Comparison of ENCODE assay signal across 8 cellular contexts in the genomic region with DNA sequence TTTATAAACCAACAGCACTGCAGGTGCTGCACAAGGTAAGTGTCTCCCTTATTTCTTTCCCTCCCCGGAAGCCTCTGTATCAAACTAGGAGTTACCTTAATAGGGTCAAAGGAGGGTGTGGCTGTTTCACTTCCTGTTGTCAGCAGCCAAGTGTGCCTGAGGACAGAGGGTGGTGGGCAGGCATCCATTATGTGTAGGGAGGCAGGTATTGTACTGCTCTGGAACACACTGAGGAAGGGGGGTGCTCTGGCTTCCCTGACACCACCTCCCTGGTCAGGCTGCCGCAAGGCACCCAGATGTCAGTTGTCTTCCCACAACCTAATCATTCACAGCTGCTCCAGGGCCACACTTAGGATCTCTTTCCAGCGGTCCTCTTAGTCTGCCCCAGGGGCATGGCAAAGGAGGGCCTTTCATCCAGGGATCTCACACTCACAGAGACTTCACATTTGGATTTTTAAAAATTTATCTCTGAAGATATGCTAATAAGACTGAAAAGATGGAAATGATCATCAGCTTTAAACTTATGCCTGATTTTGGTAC.
DNase-seq lines count a peak whose midpoint lies in the region; ATAC-seq and TF ChIP-seq lines count a peak whose summit lies in the region.

No MANE protein-coding gene starts in this region.

- ATAC-seq in GM21515 (IDR thresholded peaks at IDR 0.05; ENCODE audit: unreplicated experiment) (peak; percentile 72), HG02938 (IDR thresholded peaks at IDR 0.05; ENCODE audit: unreplicated experiment) (no peak), HG03045 (IDR thresholded peaks at IDR 0.05; ENCODE audit: unreplicated experiment) (no peak)

- H3K36me3 ChIP-seq in esophagus squamous epithelium: no peaks in the 10 kb centered on the region

- peak overlapping the region in 3 of 4 donors; percentile 21 to 75 (median 30) for H3K27ac ChIP-seq in esophagus squamous epithelium

- DNase-seq in DMS53 treated with DMSO at 0.1 percent for 48 hours (lab: John Stamatoyannopoulos, UW; ENCODE audit: unreplicated experiment) (peak; percentile 32), NCI-H510A (lab: John Stamatoyannopoulos, UW) (peak; percentile 25), esophagus squamous epithelium (lab: John Stamatoyannopoulos, UW) (no peak), DMS114 treated with DMSO at 0.1 percent for 48 hours (lab: John Stamatoyannopoulos, UW; ENCODE audit: unreplicated experiment) (no peak), NCI-H345 treated with DMSO at 0.1 percent for 48 hours (lab: John Stamatoyannopoulos, UW; ENCODE audit: unreplicated experiment) (no peak)

- H3K4me3 ChIP-seq in esophagus squamous epithelium: no peak overlapping the region

- no peaks in the 10 kb centered on the region for H3K9me3 ChIP-seq in esophagus squamous epithelium

- WGBS in esophagus squamous epithelium, 2 donors: 37 to 50% methylated on average over 1 to 3 of the region's 3 CpGs

- no peaks in the 10 kb centered on the region for H3K27me3 ChIP-seq in esophagus squamous epithelium

- intact Hi-C loops in esophagus squamous epithelium (cut with DNase I): no loop called here

- TF ChIP-seq POLR2A in esophagus squamous epithelium (IDR thresholded peaks at IDR 0.05): no peak

- H3K4me1 ChIP-seq in esophagus squamous epithelium: peaks cover 6 to 41% (median 14%) of the 10 kb centered on the region in 3 donors

- no peak for TF ChIP-seq CTCF in esophagus squamous epithelium (IDR thresholded peaks at IDR 0.05)

Comparison
In these comparisons a context has a peak if more than half of its experiments do, and no peak if none do; other contexts are left out.
1. DNase-seq: peak in DMS53 treated with DMSO at 0.1 percent for 48 hours (single experiment) and NCI-H510A (single experiment); none in esophagus squamous epithelium (single experiment), DMS114 treated with DMSO at 0.1 percent for 48 hours (single experiment) and NCI-H345 treated with DMSO at 0.1 percent for 48 hours (single experiment).